In genomic region chr1:94100129-94100784, GRCh38 we compare ENCODE assay signal across 15 cellular contexts. TPM values are rescaled to one million over a fixed set of nuclear protein-coding genes. Genes with fewer than 3 reads are reported as not detected.
DNase-seq lines count a peak whose midpoint lies in the region; FAIRE-seq and TF ChIP-seq lines count a peak whose summit lies in the region.
"Had no signal": no experiment of that assay in that cellular context is flagged by ENCODE, and none has a peak within 500 bp of the region (broad histone marks: within the 10 kb centered on the region; RNA-seq: fewer than 3 reads in every experiment).

No MANE protein-coding gene starts in this region.

- no peak overlapping the region for H3K23ac ChIP-seq in trophoblast cell (ENCODE audit: low read length)

- H2BK120ac ChIP-seq in trophoblast cell (ENCODE audit: insufficient read depth, low read length, poor library complexity) = peak overlapping the region; percentile 99

- in situ Hi-C loops in mammary epithelial cell (cut with MboI; ENCODE audit: low sequenced_read_pairs in 2 of 2) = no loop called here

- H3K79me2 ChIP-seq in mammary epithelial cell (ENCODE audit: insufficient read depth, low read length) (no peaks in the 10 kb centered on the region), keratinocyte (ENCODE audit: control insufficient read depth, insufficient read depth, low read length) (no peaks in the 10 kb centered on the region), trophoblast cell (ENCODE audit: control insufficient read depth, insufficient read depth, low read length, poor library complexity) (peaks cover 32% of the 10 kb centered on the region)

- BruUV-seq in mammary epithelial cell (replicated peaks; lab: Mats Ljungman, UMichigan) = no TSS peak

- H3K4ac ChIP-seq in trophoblast cell (ENCODE audit: low read depth, low read length) = peak overlapping the region; percentile 97

- peak overlapping the region; percentile 100 for H2AK5ac ChIP-seq in trophoblast cell (ENCODE audit: low read length)

- no peak for FAIRE-seq in keratinocyte (lab: Jason Lieb, UNC)
- FAIRE-seq: H54 had no signal

- H3K9me1 ChIP-seq in keratinocyte (ENCODE audit: control insufficient read depth, extremely low read depth, insufficient read depth, low read length) = peaks cover 2% of the 10 kb centered on the region

- peak overlapping the region; percentile 99 for H3K18ac ChIP-seq in trophoblast cell (ENCODE audit: low read length)

- H2BK12ac ChIP-seq in trophoblast cell (ENCODE audit: low read length) = peak overlapping the region; percentile 100

- 90% methylated on average over 5 of the region's 5 CpGs for WGBS in mammary epithelial cell (ENCODE audit: low coverage, missing lambda C conversion rate)
- no CpG with 5 or more reads among the region's 5 CpGs for WGBS in trophoblast cell (ENCODE audit: extremely low coverage, insufficient coverage, insufficient read length)

- no peak for DNase-seq in breast epithelium (ENCODE audit: low spot score in 2 of 2)
- no peak for DNase-seq in mammary epithelial cell
- DNase-seq in keratinocyte (ENCODE audit: low read depth, low spot score) = no peak
- peak in 1 of 2 donors; percentile 35 for DNase-seq in trophoblast cell
- DNase-seq in vagina (ENCODE audit: extremely low spot score in 2 of 2) = no peak
- DNase-seq in NCI-H2107 (lab: John Stamatoyannopoulos, UW) = no peak
- no peak for DNase-seq in anterior cingulate cortex (lab: John Stamatoyannopoulos, UW)
- DNase-seq in HuH-7.5 (ENCODE audit: low spot score) = no peak
- DNase-seq: CD8-positive, alpha-beta T cell; MV-4-11; NCI-H1436; NCI-H510A had no signal

- H3K27ac ChIP-seq in breast epithelium = peak overlapping the region; percentile 73 to 74
- H3K27ac ChIP-seq in mammary epithelial cell (ENCODE audit: insufficient read depth, low read depth, low read length) = no peak overlapping the region
- H3K27ac ChIP-seq in keratinocyte (ENCODE audit: control insufficient read depth, insufficient read depth, low read length) = no peak overlapping the region
- peak overlapping the region; percentile 99 for H3K27ac ChIP-seq in trophoblast cell (ENCODE audit: low read depth, low read length)
- peak overlapping the region; percentile 11 for H3K27ac ChIP-seq in vagina

- H4K20me1 ChIP-seq in mammary epithelial cell (ENCODE audit: insufficient read depth, low read length) (no peaks in the 10 kb centered on the region), keratinocyte (ENCODE audit: control insufficient read depth, extremely low read depth, insufficient read depth, low read length) (no peaks in the 10 kb centered on the region)

- intact Hi-C loops in breast epithelium (cut with DNase I; ENCODE audit: low total_unique reads) (no loop called here), mammary epithelial cell (cut with micrococcal nuclease) (no loop called here), vagina (cut with DNase I) (no loop called here)

- TF ChIP-seq CTCF in breast epithelium (IDR thresholded peaks at IDR 0.05) (no peak), mammary epithelial cell (conservative IDR thresholded peaks at IDR 0.05 in 1 of 2, IDR thresholded peaks at IDR 0.05 in 1 of 2; ENCODE audit: extremely low read depth in 1 of 2, insufficient read depth in 1 of 2, low read depth in 1 of 2, low read length in 2 of 2) (no peak), keratinocyte (optimal IDR thresholded peaks at IDR 0.05 in 1 of 3, IDR thresholded peaks at IDR 0.05 in 1 of 3, conservative IDR thresholded peaks at IDR 0.05 in 1 of 3; ENCODE audit: extremely low read depth in 1 of 3, insufficient read depth in 2 of 3, low read length in 3 of 3) (no peak), vagina (IDR thresholded peaks at IDR 0.05) (no peak)

- H3K14ac ChIP-seq in trophoblast cell (ENCODE audit: low read length) = peak overlapping the region; percentile 99

- H2AFZ ChIP-seq in mammary epithelial cell (ENCODE audit: low read depth, low read length) = no peak overlapping the region
- H2AFZ ChIP-seq in keratinocyte (ENCODE audit: control insufficient read depth, low read length) = no peak overlapping the region
- peak overlapping the region; percentile 88 for H2AFZ ChIP-seq in trophoblast cell (ENCODE audit: insufficient read depth, low read length, poor library complexity)

- CTCF ChIA-PET in mammary epithelial cell (lab: Charles Lee; ENCODE audit: low non-redundant PET) = no interaction called here

- H3K4me3 ChIP-seq in breast epithelium = no peak overlapping the region
- H3K4me3 ChIP-seq in mammary epithelial cell (replicated peaks in 1 of 3; ENCODE audit: insufficient read depth in 1 of 3, low read depth in 2 of 3, low read length in 3 of 3) = no peak overlapping the region
- no peak overlapping the region for H3K4me3 ChIP-seq in keratinocyte (ENCODE audit: control insufficient read depth in 2 of 3, extremely low read depth in 1 of 3, insufficient read depth in 2 of 3, low read depth in 1 of 3, low read length in 3 of 3)
- H3K4me3 ChIP-seq in trophoblast cell (ENCODE audit: low read depth, low read length) = no peak overlapping the region
- no peak overlapping the region for H3K4me3 ChIP-seq in vagina

- peak overlapping the region; percentile 55 for H4K12ac ChIP-seq in trophoblast cell (ENCODE audit: low read depth, low read length)

- peak overlapping the region; percentile 100 for H4K91ac ChIP-seq in trophoblast cell (ENCODE audit: low read depth, low read length)

- H3K9me3 ChIP-seq in breast epithelium = no peaks in the 10 kb centered on the region
- no peaks in the 10 kb centered on the region for H3K9me3 ChIP-seq in mammary epithelial cell (replicated peaks; ENCODE audit: insufficient read depth, low read length)
- no peaks in the 10 kb centered on the region for H3K9me3 ChIP-seq in keratinocyte (ENCODE audit: control insufficient read depth, low read depth, low read length)
- H3K9me3 ChIP-seq in trophoblast cell (ENCODE audit: insufficient read depth, low read depth, low read length) = no peaks in the 10 kb centered on the region
- H3K9me3 ChIP-seq in vagina = no peaks in the 10 kb centered on the region

- TF ChIP-seq POLR2A in breast epithelium (IDR thresholded peaks at IDR 0.05) (no peak), vagina (IDR thresholded peaks at IDR 0.05) (no peak)

- dilution Hi-C loops in mammary epithelial cell (cut with HindIII; ENCODE audit: low sequenced_read_pairs) = no loop called here
- dilution Hi-C loops in keratinocyte (cut with MboI; ENCODE audit: extremely low pct_ligation_motif_present, low sequenced_read_pairs) = no loop called here

- H3K36me3 ChIP-seq in breast epithelium (no peaks in the 10 kb centered on the region), mammary epithelial cell (ENCODE audit: insufficient read depth, low read length) (no peaks in the 10 kb centered on the region), keratinocyte (ENCODE audit: control insufficient read depth in 2 of 2, extremely low read depth in 1 of 2, insufficient read depth in 2 of 2, low read length in 2 of 2) (no peaks in the 10 kb centered on the region), trophoblast cell (ENCODE audit: control insufficient read depth in 1 of 2, insufficient read depth in 2 of 2, low read length in 2 of 2) (no peaks in the 10 kb centered on the region), vagina (no peaks in the 10 kb centered on the region)

- H3K9ac ChIP-seq in mammary epithelial cell (ENCODE audit: insufficient read depth, low read length) (no peak overlapping the region), keratinocyte (ENCODE audit: control insufficient read depth, extremely low read depth, insufficient read depth, low read length) (no peak overlapping the region), trophoblast cell (ENCODE audit: low read length) (no peak overlapping the region)

- H3K27me3 ChIP-seq in breast epithelium = no peaks in the 10 kb centered on the region
- H3K27me3 ChIP-seq in mammary epithelial cell (ENCODE audit: insufficient read depth, low read length) = no peaks in the 10 kb centered on the region
- H3K27me3 ChIP-seq in keratinocyte (ENCODE audit: control insufficient read depth, extremely low read depth, insufficient read depth, low read length) = no peaks in the 10 kb centered on the region
- no peaks in the 10 kb centered on the region for H3K27me3 ChIP-seq in trophoblast cell (ENCODE audit: insufficient read depth, low read length)
- H3K27me3 ChIP-seq in vagina = no peaks in the 10 kb centered on the region

- peaks cover 8 to 13% of the 10 kb centered on the region in 2 donors for H3K4me1 ChIP-seq in breast epithelium
- peaks cover 24% of the 10 kb centered on the region for H3K4me1 ChIP-seq in mammary epithelial cell (ENCODE audit: insufficient read depth, low read length)
- peaks cover 37% of the 10 kb centered on the region for H3K4me1 ChIP-seq in keratinocyte (ENCODE audit: control insufficient read depth, extremely low read depth, insufficient read depth, low read length)
- peaks cover 59% of the 10 kb centered on the region in 2 experiments for H3K4me1 ChIP-seq in trophoblast cell (ENCODE audit: control insufficient read depth in 1 of 2, insufficient read depth in 2 of 2, low read length in 2 of 2)
- peaks cover 49% of the 10 kb centered on the region for H3K4me1 ChIP-seq in vagina

- peaks cover 82% of the 10 kb centered on the region for H3K79me1 ChIP-seq in trophoblast cell (ENCODE audit: low read length)

- peak overlapping the region; percentile 91 for H4K8ac ChIP-seq in trophoblast cell (ENCODE audit: low read depth, low read length)

- H3K4me2 ChIP-seq in mammary epithelial cell (ENCODE audit: insufficient read depth, low read depth, low read length) (no peak overlapping the region), keratinocyte (ENCODE audit: control insufficient read depth, extremely low read depth, insufficient read depth, low read depth, low read length) (peak overlapping the region; percentile 77), trophoblast cell (ENCODE audit: low read length) (no peak overlapping the region)

- peak overlapping the region; percentile 100 for H2BK5ac ChIP-seq in trophoblast cell (ENCODE audit: low read depth, low read length, poor library complexity)

RNA-seq across cellular contexts. Expression of gene ABCA4, which starts 20.7 kb away (rescaled TPM):
- total RNA-seq in breast epithelium (1 to 10 TPM in 2 of 3 donors, under 1 TPM in 1; 0.16 to 3.5 (median 1.3) TPM), mammary epithelial cell (1 to 10 TPM in 1 of 2 donors, under 1 TPM in 1; 0.56 to 1.7 TPM), vagina (0.49 TPM)
- polyA plus RNA-seq in mammary epithelial cell (0.29 TPM), keratinocyte (0.02 to 0.09 TPM (median 0.04 TPM) in 3 replicates)
- polyA minus RNA-seq in mammary epithelial cell (not detected), keratinocyte (0.10 TPM in 1 of 3 replicates, not detected in the others)
- polyA plus RNA-seq in keratinocyte (2011; ENCODE audit: low read depth) = not detected
- polyA plus RNA-seq in keratinocyte (2011; cell fraction: cytosol; rRNA removed) = 0.02 TPM in 1 of 2 replicates, not detected in the other
- 0.17 and 0.28 TPM in 2 replicates for polyA plus RNA-seq in keratinocyte (2011; cell fraction: nucleus; rRNA removed)
- polyA plus RNA-seq in keratinocyte (2012; ENCODE audit: low replicate concordance) = not detected in 2 replicates
- not detected for polyA minus RNA-seq in keratinocyte (2011; cell fraction: cytosol; rRNA and poly(A)+ RNA removed)
- 0.16 and 0.42 TPM in 2 replicates for polyA minus RNA-seq in keratinocyte (2011; cell fraction: nucleus; rRNA and poly(A)+ RNA removed)
- 7.2 and 7.4 TPM in 2 replicates for polyA plus RNA-seq in trophoblast cell (2013)
- total RNA-seq: A172; CD8-positive, alpha-beta T cell; HT-29 had no signal

Comparison
In these comparisons a context has a peak if more than half of its experiments do, and no peak if none do; other contexts are left out.
1. H3K27ac ChIP-seq: peak in breast epithelium (2 of 2), trophoblast cell (single experiment) and vagina (single experiment); none in mammary epithelial cell (single experiment) and keratinocyte (single experiment).